Comparison of ENCODE assay signal across 23 cellular contexts in the genomic region with DNA sequence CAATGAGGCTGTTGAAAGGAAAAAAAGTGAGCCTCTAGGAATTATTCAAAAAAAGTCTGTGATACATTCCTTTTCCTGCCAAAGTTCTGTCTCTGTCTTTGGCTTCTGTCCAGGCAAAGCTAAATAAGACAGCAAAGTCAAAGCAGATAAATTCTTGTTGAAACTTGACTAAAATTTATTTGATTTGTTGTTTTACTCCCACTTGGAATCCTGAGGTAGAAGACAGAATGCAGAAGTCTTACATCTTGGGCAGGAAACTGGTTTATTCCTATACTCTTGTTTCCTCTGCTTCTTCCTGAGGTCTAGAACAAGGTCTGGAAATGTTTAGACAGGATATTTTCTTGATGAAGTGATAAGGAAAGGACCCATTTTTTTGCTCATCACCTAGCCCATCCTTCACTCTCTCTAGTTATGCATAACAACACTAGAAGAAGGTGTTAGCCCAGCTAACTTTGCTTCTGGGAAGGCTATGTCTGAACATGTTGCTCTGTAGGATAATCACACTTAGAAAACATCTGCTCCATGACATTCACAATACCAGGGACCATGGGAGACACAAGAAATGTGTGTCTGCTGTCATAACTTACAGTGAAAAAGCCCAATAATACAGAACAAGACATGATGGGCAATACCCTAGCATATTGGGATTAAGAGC. TPM values are rescaled to one million over a fixed set of nuclear protein-coding genes. Genes with fewer than 3 reads are reported as not detected.
DNase-seq lines count a peak whose midpoint lies in the region; ATAC-seq, FAIRE-seq and TF ChIP-seq lines count a peak whose summit lies in the region.
"Had no signal": no experiment of that assay in that cellular context is flagged by ENCODE, and none has a peak within 500 bp of the region (broad histone marks: within the 10 kb centered on the region; RNA-seq: fewer than 3 reads in every experiment).

No MANE protein-coding gene starts in this region.

- DNase-seq in RWPE1 (ENCODE audit: low spot score) = no peak
- peak; percentile 74 for DNase-seq in bronchial epithelial cell (ENCODE audit: low read depth)
- no peak for DNase-seq in keratinocyte (ENCODE audit: low read depth, low spot score)
- DNase-seq in NCI-H146 treated with DMSO at 0.1 percent for 48 hours (lab: John Stamatoyannopoulos, UW; ENCODE audit: unreplicated experiment) = no peak
- no peak for DNase-seq in colonic mucosa
- DNase-seq: activated CD4-positive, alpha-beta T cell treated with anti-CD3 and anti-CD28 coated beads for 48 hours; activated CD8-positive, alpha-beta memory T cell treated with anti-CD3 and anti-CD28 coated beads, Interleukin-2, amount 50 U/mL, for 4 hours; anterior cingulate cortex; DMS 273 treated with DMSO at 0.1 percent for 48 hours; effector memory CD4-positive, alpha-beta T cell; left ventricle myocardium superior; MG63; NCI-H1417; NCI-H446 treated with DMSO at 0.1 percent for 48 hours; nucleus accumbens; PC-9; SJCRH30; stimulated activated CD4-positive, alpha-beta T cell treated with anti-CD3 and anti-CD28 coated beads, Interleukin-4, amount 100 ng/mL, for 1 hour; stimulated activated naive CD8-positive, alpha-beta T cell treated with anti-CD3 and anti-CD28 coated beads, Interleukin-15, Interleukin-2, amounts not matched to agents 100 U/mL and 50 U/mL, for 24 hours had no signal

- H3K27ac ChIP-seq in 22Rv1 = 0 out of 2 replicates have a peak overlapping the region, but pooled peaks have one; percentile 10
- peak overlapping the region; percentile 38; the same call in 1 of the 2 replicates for H3K27ac ChIP-seq in RWPE1
- peak overlapping the region; percentile 16 for H3K27ac ChIP-seq in keratinocyte (ENCODE audit: control insufficient read depth, insufficient read depth, low read length)
- no peak overlapping the region for H3K27ac ChIP-seq in colonic mucosa
- H3K27ac ChIP-seq: PC-9, SJCRH30 had no signal

- no peak overlapping the region for H3K9ac ChIP-seq in keratinocyte (ENCODE audit: control insufficient read depth, extremely low read depth, insufficient read depth, low read length)
- no peak overlapping the region for H3K9ac ChIP-seq in colonic mucosa (ENCODE audit: low read depth in 2 of 2, low read length in 2 of 2)

- intact Hi-C loops in colonic mucosa (cut with DNase I) = no loop called here

- H3K9me3 ChIP-seq in keratinocyte (ENCODE audit: control insufficient read depth, low read depth, low read length) = no peaks in the 10 kb centered on the region
- H3K9me3 ChIP-seq in colonic mucosa = no peaks in the 10 kb centered on the region
- H3K9me3 ChIP-seq: MG63, SJCRH30 had no signal

- no peak overlapping the region for H2AFZ ChIP-seq in keratinocyte (ENCODE audit: control insufficient read depth, low read length)
- H2AFZ ChIP-seq: PC-9 had no signal

- H3K9me1 ChIP-seq in keratinocyte (ENCODE audit: control insufficient read depth, extremely low read depth, insufficient read depth, low read length) = no peaks in the 10 kb centered on the region

- dilution Hi-C loops in keratinocyte (cut with MboI; ENCODE audit: extremely low pct_ligation_motif_present, low sequenced_read_pairs) = no loop called here

- peaks cover 12% of the 10 kb centered on the region for H3K36me3 ChIP-seq in bronchial epithelial cell (ENCODE audit: control insufficient read depth, insufficient read depth, low read length)
- peaks cover 23 to 28% of the 10 kb centered on the region in 2 experiments for H3K36me3 ChIP-seq in keratinocyte (ENCODE audit: control insufficient read depth in 2 of 2, extremely low read depth in 1 of 2, insufficient read depth in 2 of 2, low read length in 2 of 2)
- no peaks in the 10 kb centered on the region for H3K36me3 ChIP-seq in colonic mucosa

- peaks cover 1% of the 10 kb centered on the region for H3K79me2 ChIP-seq in keratinocyte (ENCODE audit: control insufficient read depth, insufficient read depth, low read length)

- POLR2A ChIA-PET in RWPE1 (lab: Yijun Ruan, JAX; ENCODE audit: low non-redundant PET) = no interaction called here

- H3K4me2 ChIP-seq in keratinocyte (ENCODE audit: control insufficient read depth, extremely low read depth, insufficient read depth, low read depth, low read length) = peak overlapping the region; percentile 49
- H3K4me2 ChIP-seq: PC-9 had no signal

- H3K4me1 ChIP-seq in keratinocyte (ENCODE audit: control insufficient read depth, extremely low read depth, insufficient read depth, low read length) (peaks cover 27% of the 10 kb centered on the region), colonic mucosa (no peaks in the 10 kb centered on the region)
- H3K4me1 ChIP-seq: HAP-1, SJCRH30 had no signal

- H3K27me3 ChIP-seq in bronchial epithelial cell (ENCODE audit: control insufficient read depth, insufficient read depth, low read length) = no peaks in the 10 kb centered on the region
- H3K27me3 ChIP-seq in keratinocyte (ENCODE audit: control insufficient read depth, extremely low read depth, insufficient read depth, low read length) = no peaks in the 10 kb centered on the region
- H3K27me3 ChIP-seq in colonic mucosa = no peaks in the 10 kb centered on the region
- H3K27me3 ChIP-seq: MG63, SJCRH30 had no signal

- no peaks in the 10 kb centered on the region for H4K20me1 ChIP-seq in keratinocyte (ENCODE audit: control insufficient read depth, extremely low read depth, insufficient read depth, low read length)

- no peak for ATAC-seq in HG03097 (IDR thresholded peaks at IDR 0.05; ENCODE audit: low FRiP score, unreplicated experiment)
- ATAC-seq in GM19328 (IDR thresholded peaks at IDR 0.05; ENCODE audit: unreplicated experiment) = no peak
- ATAC-seq: left ventricle myocardium superior; stimulated activated naive CD8-positive, alpha-beta T cell treated with anti-CD3 and anti-CD28 coated beads, Interleukin-15, Interleukin-2, amounts not matched to agents 100 U/mL and 50 U/mL, for 24 hours had no signal

- no peak for FAIRE-seq in bronchial epithelial cell (lab: Jason Lieb, UNC)
- FAIRE-seq in keratinocyte (lab: Jason Lieb, UNC) = peak; percentile 98

- CTCF ChIA-PET in RWPE1 (lab: Yijun Ruan, JAX) = no interaction called here

- no peak overlapping the region for H3K4me3 ChIP-seq in bronchial epithelial cell (ENCODE audit: low read depth, low read length)
- H3K4me3 ChIP-seq in keratinocyte (ENCODE audit: control insufficient read depth in 2 of 3, extremely low read depth in 1 of 3, insufficient read depth in 2 of 3, low read depth in 1 of 3, low read length in 3 of 3) = peak overlapping the region in 1 of 3 experiments; percentile 14
- H3K4me3 ChIP-seq in colonic mucosa = no peak overlapping the region
- H3K4me3 ChIP-seq: HAP-1, MG63, PC-9, SJCRH30 had no signal

- TF ChIP-seq CTCF in 22Rv1 (IDR thresholded peaks at IDR 0.05) = no peak
- no peak for TF ChIP-seq CTCF in RWPE1 (conservative IDR thresholded peaks at IDR 0.05; ENCODE audit: low read depth)
- no peak for TF ChIP-seq CTCF in bronchial epithelial cell (IDR thresholded peaks at IDR 0.05; ENCODE audit: insufficient read depth, low read length, severe bottlenecking)
- TF ChIP-seq CTCF in keratinocyte (optimal IDR thresholded peaks at IDR 0.05 in 1 of 3, IDR thresholded peaks at IDR 0.05 in 1 of 3, conservative IDR thresholded peaks at IDR 0.05 in 1 of 3; ENCODE audit: extremely low read depth in 1 of 3, insufficient read depth in 2 of 3, low read length in 3 of 3) = no peak
- no peak for TF ChIP-seq CTCF in colonic mucosa (IDR thresholded peaks at IDR 0.05)

RNA-seq across cellular contexts. Expression of a gene that starts 14.1 kb away (rescaled TPM):
- total RNA-seq in bronchial epithelial cell = 23.2 and 27.3 TPM in 2 replicates
- 12.1 to 14.7 TPM (median 13.1 TPM) in 3 replicates for polyA plus RNA-seq in keratinocyte
- polyA plus RNA-seq in keratinocyte (2011; ENCODE audit: low read depth) = 17.7 TPM
- polyA plus RNA-seq in keratinocyte (2011; cell fraction: cytosol; rRNA removed) = 6.2 and 11.1 TPM in 2 replicates
- 17.1 and 20.9 TPM in 2 replicates for polyA plus RNA-seq in keratinocyte (2011; cell fraction: nucleus; rRNA removed)
- polyA plus RNA-seq in keratinocyte (2012; ENCODE audit: low replicate concordance) = 14.2 and 15.5 TPM in 2 replicates
- 12.0 to 20.6 TPM (median 14.4 TPM) in 3 replicates for polyA minus RNA-seq in keratinocyte
- polyA minus RNA-seq in keratinocyte (2011; cell fraction: cytosol; rRNA and poly(A)+ RNA removed) = 26.1 TPM
- 23.6 and 34.1 TPM in 2 replicates for polyA minus RNA-seq in keratinocyte (2011; cell fraction: nucleus; rRNA and poly(A)+ RNA removed)
- 10 to 100 TPM; 24.1 to 31.5 TPM for total RNA-seq in colonic mucosa

RNA-seq across cellular contexts. Expression of a gene that starts 34.0 kb away (rescaled TPM):
- total RNA-seq in bronchial epithelial cell = 10.0 and 12.5 TPM in 2 replicates
- 7.4 to 8.6 TPM (median 7.5 TPM) in 3 replicates for polyA plus RNA-seq in keratinocyte
- polyA plus RNA-seq in keratinocyte (2011; ENCODE audit: low read depth) = 5.7 TPM
- polyA plus RNA-seq in keratinocyte (2011; cell fraction: cytosol; rRNA removed) = 4.1 and 5.5 TPM in 2 replicates
- polyA plus RNA-seq in keratinocyte (2011; cell fraction: nucleus; rRNA removed) = 12.6 and 13.3 TPM in 2 replicates
- 7.7 and 8.8 TPM in 2 replicates for polyA plus RNA-seq in keratinocyte (2012; ENCODE audit: low replicate concordance)
- polyA minus RNA-seq in keratinocyte = 23.5 to 48.7 TPM (median 34.1 TPM) in 3 replicates
- 12.5 TPM for polyA minus RNA-seq in keratinocyte (2011; cell fraction: cytosol; rRNA and poly(A)+ RNA removed)
- 19.3 and 25.4 TPM in 2 replicates for polyA minus RNA-seq in keratinocyte (2011; cell fraction: nucleus; rRNA and poly(A)+ RNA removed)
- total RNA-seq in colonic mucosa = 10 to 100 TPM; 10.2 to 12.3 TPM

RNA-seq across cellular contexts. Expression of a gene that starts 55.1 kb away (rescaled TPM):
- total RNA-seq in bronchial epithelial cell = 3.7 TPM in 2 replicates
- polyA plus RNA-seq in keratinocyte = 1.5 to 2.3 TPM (median 1.8 TPM) in 3 replicates
- polyA plus RNA-seq in keratinocyte (2011; ENCODE audit: low read depth) = 4.7 TPM
- 1.5 and 2.0 TPM in 2 replicates for polyA plus RNA-seq in keratinocyte (2011; cell fraction: cytosol; rRNA removed)
- 2.5 and 3.2 TPM in 2 replicates for polyA plus RNA-seq in keratinocyte (2011; cell fraction: nucleus; rRNA removed)
- polyA plus RNA-seq in keratinocyte (2012; ENCODE audit: low replicate concordance) = 2.2 and 2.9 TPM in 2 replicates
- polyA minus RNA-seq in keratinocyte = 2.1 to 4.3 TPM (median 2.2 TPM) in 3 replicates
- polyA minus RNA-seq in keratinocyte (2011; cell fraction: cytosol; rRNA and poly(A)+ RNA removed) = 2.1 TPM
- polyA minus RNA-seq in keratinocyte (2011; cell fraction: nucleus; rRNA and poly(A)+ RNA removed) = 2.1 and 4.0 TPM in 2 replicates
- total RNA-seq in colonic mucosa = 1 to 10 TPM in 1 of 2 donors, under 1 TPM in 1; 0.96 to 1.0 TPM

RNA-seq across cellular contexts. Expression of a gene that starts 58.2 kb away (rescaled TPM):
- total RNA-seq in bronchial epithelial cell (5.8 and 6.1 TPM in 2 replicates), colonic mucosa (10 to 100 TPM in 1 of 2 donors, 1 to 10 TPM in 1; 9.8 to 10.4 TPM)
- polyA plus RNA-seq in keratinocyte = 2.9 to 6.8 TPM (median 3.8 TPM) in 3 replicates
- 9.8 TPM for polyA plus RNA-seq in keratinocyte (2011; ENCODE audit: low read depth)
- polyA plus RNA-seq in keratinocyte (2011; cell fraction: cytosol; rRNA removed) = 2.8 and 3.5 TPM in 2 replicates
- polyA plus RNA-seq in keratinocyte (2011; cell fraction: nucleus; rRNA removed) = 11.0 and 11.2 TPM in 2 replicates
- polyA plus RNA-seq in keratinocyte (2012; ENCODE audit: low replicate concordance) = 6.3 and 13.2 TPM in 2 replicates
- polyA minus RNA-seq in keratinocyte = 3.0 to 4.8 TPM (median 3.7 TPM) in 3 replicates
- polyA minus RNA-seq in keratinocyte (2011; cell fraction: cytosol; rRNA and poly(A)+ RNA removed) = 4.4 TPM
- polyA minus RNA-seq in keratinocyte (2011; cell fraction: nucleus; rRNA and poly(A)+ RNA removed) = 3.8 and 5.4 TPM in 2 replicates
